ENCODE assay signal across 1 cellular context in genomic region chr6:116631379-116631990, GRCh38.
TF ChIP-seq lines count a peak whose summit lies in the region.

No MANE protein-coding gene starts in this region.

TF ChIP-seq in HepG2, 621 proteins besides CTCF, POLR2A, EP300 and RAD21 (continued from another document and continues in another):
- peak; percentile 69 for TF ChIP-seq DRAP1 (CRISPR knock-in tag; IDR thresholded peaks at IDR 0.05)
- no peak for TF ChIP-seq ZNF280B (CRISPR knock-in tag; IDR thresholded peaks at IDR 0.05; ENCODE audit: borderline replicate concordance)
- TF ChIP-seq, protein P1, sequence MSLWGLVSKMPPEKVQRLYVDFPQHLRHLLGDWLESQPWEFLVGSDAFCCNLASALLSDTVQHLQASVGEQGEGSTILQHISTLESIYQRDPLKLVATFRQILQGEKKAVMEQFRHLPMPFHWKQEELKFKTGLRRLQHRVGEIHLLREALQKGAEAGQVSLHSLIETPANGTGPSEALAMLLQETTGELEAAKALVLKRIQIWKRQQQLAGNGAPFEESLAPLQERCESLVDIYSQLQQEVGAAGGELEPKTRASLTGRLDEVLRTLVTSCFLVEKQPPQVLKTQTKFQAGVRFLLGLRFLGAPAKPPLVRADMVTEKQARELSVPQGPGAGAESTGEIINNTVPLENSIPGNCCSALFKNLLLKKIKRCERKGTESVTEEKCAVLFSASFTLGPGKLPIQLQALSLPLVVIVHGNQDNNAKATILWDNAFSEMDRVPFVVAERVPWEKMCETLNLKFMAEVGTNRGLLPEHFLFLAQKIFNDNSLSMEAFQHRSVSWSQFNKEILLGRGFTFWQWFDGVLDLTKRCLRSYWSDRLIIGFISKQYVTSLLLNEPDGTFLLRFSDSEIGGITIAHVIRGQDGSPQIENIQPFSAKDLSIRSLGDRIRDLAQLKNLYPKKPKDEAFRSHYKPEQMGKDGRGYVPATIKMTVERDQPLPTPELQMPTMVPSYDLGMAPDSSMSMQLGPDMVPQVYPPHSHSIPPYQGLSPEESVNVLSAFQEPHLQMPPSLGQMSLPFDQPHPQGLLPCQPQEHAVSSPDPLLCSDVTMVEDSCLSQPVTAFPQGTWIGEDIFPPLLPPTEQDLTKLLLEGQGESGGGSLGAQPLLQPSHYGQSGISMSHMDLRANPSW (CRISPR knock-in tag; IDR thresholded peaks at IDR 0.05; ENCODE audit: borderline replicate concordance), result peak; percentile 54; the same call in 1 of the 2 replicates
- TF ChIP-seq ZBTB38 (CRISPR knock-in tag; IDR thresholded peaks at IDR 0.05), result peak; percentile 84
- TF ChIP-seq NR0B2 (CRISPR knock-in tag; IDR thresholded peaks at IDR 0.05), result no peak
- peak; percentile 52; the same call in 1 of the 2 replicates for TF ChIP-seq ZBTB21 (CRISPR knock-in tag; IDR thresholded peaks at IDR 0.05)
- TF ChIP-seq TGIF2 (CRISPR knock-in tag; IDR thresholded peaks at IDR 0.05), result peak; percentile 80; the same call in 1 of the 2 replicates
- TF ChIP-seq POLR2G (IDR thresholded peaks at IDR 0.05; ENCODE audit: low read depth, low read length), result peak; percentile 53; the same call in 1 of the 2 replicates
- TF ChIP-seq, protein P2, sequence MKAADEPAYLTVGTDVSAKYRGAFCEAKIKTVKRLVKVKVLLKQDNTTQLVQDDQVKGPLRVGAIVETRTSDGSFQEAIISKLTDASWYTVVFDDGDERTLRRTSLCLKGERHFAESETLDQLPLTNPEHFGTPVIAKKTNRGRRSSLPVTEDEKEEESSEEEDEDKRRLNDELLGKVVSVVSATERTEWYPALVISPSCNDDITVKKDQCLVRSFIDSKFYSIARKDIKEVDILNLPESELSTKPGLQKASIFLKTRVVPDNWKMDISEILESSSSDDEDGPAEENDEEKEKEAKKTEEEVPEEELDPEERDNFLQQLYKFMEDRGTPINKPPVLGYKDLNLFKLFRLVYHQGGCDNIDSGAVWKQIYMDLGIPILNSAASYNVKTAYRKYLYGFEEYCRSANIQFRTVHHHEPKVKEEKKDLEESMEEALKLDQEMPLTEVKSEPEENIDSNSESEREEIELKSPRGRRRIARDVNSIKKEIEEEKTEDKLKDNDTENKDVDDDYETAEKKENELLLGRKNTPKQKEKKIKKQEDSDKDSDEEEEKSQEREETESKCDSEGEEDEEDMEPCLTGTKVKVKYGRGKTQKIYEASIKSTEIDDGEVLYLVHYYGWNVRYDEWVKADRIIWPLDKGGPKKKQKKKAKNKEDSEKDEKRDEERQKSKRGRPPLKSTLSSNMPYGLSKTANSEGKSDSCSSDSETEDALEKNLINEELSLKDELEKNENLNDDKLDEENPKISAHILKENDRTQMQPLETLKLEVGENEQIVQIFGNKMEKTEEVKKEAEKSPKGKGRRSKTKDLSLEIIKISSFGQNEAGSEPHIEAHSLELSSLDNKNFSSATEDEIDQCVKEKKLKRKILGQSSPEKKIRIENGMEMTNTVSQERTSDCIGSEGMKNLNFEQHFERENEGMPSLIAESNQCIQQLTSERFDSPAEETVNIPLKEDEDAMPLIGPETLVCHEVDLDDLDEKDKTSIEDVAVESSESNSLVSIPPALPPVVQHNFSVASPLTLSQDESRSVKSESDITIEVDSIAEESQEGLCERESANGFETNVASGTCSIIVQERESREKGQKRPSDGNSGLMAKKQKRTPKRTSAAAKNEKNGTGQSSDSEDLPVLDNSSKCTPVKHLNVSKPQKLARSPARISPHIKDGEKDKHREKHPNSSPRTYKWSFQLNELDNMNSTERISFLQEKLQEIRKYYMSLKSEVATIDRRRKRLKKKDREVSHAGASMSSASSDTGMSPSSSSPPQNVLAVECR (CRISPR knock-in tag; IDR thresholded peaks at IDR 0.05; ENCODE audit: borderline replicate concordance), result peak; percentile 81; the same call in 1 of the 2 replicates
- TF ChIP-seq, protein P3, sequence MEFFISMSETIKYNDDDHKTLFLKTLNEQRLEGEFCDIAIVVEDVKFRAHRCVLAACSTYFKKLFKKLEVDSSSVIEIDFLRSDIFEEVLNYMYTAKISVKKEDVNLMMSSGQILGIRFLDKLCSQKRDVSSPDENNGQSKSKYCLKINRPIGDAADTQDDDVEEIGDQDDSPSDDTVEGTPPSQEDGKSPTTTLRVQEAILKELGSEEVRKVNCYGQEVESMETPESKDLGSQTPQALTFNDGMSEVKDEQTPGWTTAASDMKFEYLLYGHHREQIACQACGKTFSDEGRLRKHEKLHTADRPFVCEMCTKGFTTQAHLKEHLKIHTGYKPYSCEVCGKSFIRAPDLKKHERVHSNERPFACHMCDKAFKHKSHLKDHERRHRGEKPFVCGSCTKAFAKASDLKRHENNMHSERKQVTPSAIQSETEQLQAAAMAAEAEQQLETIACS (CRISPR knock-in tag; IDR thresholded peaks at IDR 0.05), result no peak
- TF ChIP-seq FOXP1 (IDR thresholded peaks at IDR 0.05), result no peak
- TF ChIP-seq FOXP1 (CRISPR knock-in tag; IDR thresholded peaks at IDR 0.05), result peak; percentile 89
- TF ChIP-seq, protein P4, sequence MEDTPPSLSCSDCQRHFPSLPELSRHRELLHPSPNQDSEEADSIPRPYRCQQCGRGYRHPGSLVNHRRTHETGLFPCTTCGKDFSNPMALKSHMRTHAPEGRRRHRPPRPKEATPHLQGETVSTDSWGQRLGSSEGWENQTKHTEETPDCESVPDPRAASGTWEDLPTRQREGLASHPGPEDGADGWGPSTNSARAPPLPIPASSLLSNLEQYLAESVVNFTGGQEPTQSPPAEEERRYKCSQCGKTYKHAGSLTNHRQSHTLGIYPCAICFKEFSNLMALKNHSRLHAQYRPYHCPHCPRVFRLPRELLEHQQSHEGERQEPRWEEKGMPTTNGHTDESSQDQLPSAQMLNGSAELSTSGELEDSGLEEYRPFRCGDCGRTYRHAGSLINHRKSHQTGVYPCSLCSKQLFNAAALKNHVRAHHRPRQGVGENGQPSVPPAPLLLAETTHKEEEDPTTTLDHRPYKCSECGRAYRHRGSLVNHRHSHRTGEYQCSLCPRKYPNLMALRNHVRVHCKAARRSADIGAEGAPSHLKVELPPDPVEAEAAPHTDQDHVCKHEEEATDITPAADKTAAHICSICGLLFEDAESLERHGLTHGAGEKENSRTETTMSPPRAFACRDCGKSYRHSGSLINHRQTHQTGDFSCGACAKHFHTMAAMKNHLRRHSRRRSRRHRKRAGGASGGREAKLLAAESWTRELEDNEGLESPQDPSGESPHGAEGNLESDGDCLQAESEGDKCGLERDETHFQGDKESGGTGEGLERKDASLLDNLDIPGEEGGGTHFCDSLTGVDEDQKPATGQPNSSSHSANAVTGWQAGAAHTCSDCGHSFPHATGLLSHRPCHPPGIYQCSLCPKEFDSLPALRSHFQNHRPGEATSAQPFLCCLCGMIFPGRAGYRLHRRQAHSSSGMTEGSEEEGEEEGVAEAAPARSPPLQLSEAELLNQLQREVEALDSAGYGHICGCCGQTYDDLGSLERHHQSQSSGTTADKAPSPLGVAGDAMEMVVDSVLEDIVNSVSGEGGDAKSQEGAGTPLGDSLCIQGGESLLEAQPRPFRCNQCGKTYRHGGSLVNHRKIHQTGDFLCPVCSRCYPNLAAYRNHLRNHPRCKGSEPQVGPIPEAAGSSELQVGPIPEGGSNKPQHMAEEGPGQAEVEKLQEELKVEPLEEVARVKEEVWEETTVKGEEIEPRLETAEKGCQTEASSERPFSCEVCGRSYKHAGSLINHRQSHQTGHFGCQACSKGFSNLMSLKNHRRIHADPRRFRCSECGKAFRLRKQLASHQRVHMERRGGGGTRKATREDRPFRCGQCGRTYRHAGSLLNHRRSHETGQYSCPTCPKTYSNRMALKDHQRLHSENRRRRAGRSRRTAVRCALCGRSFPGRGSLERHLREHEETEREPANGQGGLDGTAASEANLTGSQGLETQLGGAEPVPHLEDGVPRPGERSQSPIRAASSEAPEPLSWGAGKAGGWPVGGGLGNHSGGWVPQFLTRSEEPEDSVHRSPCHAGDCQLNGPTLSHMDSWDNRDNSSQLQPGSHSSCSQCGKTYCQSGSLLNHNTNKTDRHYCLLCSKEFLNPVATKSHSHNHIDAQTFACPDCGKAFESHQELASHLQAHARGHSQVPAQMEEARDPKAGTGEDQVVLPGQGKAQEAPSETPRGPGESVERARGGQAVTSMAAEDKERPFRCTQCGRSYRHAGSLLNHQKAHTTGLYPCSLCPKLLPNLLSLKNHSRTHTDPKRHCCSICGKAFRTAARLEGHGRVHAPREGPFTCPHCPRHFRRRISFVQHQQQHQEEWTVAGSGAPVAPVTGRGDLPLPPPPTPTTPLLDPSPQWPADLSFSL (CRISPR knock-in tag; IDR thresholded peaks at IDR 0.05), result 0 out of 2 replicates have a peak, but pooled peaks have one; percentile 54
- TF ChIP-seq AKNA (CRISPR knock-in tag; IDR thresholded peaks at IDR 0.05; ENCODE audit: borderline replicate concordance), result no peak
- TF ChIP-seq TARDBP (CRISPR knock-in tag; IDR thresholded peaks at IDR 0.05), result peak; percentile 98
- TF ChIP-seq MAFG (CRISPR knock-in tag; IDR thresholded peaks at IDR 0.05), result peak; percentile 71; the same call in 1 of the 2 replicates
- TF ChIP-seq, protein P5, sequence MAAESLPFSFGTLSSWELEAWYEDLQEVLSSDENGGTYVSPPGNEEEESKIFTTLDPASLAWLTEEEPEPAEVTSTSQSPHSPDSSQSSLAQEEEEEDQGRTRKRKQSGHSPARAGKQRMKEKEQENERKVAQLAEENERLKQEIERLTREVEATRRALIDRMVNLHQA (CRISPR knock-in tag; IDR thresholded peaks at IDR 0.05), result no peak
- TF ChIP-seq HMGXB4 (CRISPR knock-in tag; IDR thresholded peaks at IDR 0.05; ENCODE audit: borderline replicate concordance in 1 of 2, low read depth in 1 of 2), result peak; percentile 36 to 67; a peak in 2 of 4 replicates
- peak; percentile 73; the same call in 1 of the 2 replicates for TF ChIP-seq YEATS4 (CRISPR knock-in tag; IDR thresholded peaks at IDR 0.05; ENCODE audit: borderline replicate concordance)
- TF ChIP-seq, protein P6, sequence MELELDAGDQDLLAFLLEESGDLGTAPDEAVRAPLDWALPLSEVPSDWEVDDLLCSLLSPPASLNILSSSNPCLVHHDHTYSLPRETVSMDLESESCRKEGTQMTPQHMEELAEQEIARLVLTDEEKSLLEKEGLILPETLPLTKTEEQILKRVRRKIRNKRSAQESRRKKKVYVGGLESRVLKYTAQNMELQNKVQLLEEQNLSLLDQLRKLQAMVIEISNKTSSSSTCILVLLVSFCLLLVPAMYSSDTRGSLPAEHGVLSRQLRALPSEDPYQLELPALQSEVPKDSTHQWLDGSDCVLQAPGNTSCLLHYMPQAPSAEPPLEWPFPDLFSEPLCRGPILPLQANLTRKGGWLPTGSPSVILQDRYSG (CRISPR knock-in tag; IDR thresholded peaks at IDR 0.05), result no peak
